Comparison of ENCODE assay signal across 25 cellular contexts in the genomic region with DNA sequence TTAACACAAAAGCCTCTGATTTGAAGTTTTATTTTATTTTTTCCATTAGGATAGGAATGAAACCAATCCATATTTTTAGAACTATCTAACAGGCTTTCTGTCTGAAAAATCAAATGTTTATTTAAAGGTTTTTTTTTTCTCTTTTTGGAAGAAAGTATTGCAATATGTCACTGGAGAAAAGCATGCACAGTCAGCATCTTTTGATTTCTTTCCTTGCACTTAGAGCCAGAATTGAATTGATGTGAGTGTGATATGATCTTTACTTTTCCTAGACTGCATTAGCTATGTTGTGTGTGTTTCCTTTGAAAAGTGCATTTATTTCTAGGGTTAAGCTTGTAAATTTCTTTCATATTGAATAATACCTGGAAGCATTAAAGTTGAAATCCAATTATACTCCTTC.
DNase-seq lines count a peak whose midpoint lies in the region; ATAC-seq, FAIRE-seq and TF ChIP-seq lines count a peak whose summit lies in the region.
"Had no signal": no experiment of that assay in that cellular context is flagged by ENCODE, and none has a peak within 500 bp of the region (broad histone marks: within the 10 kb centered on the region; RNA-seq: fewer than 3 reads in every experiment).

No MANE protein-coding gene starts in this region.

- no peak overlapping the region for H2BK120ac ChIP-seq in H1 (replicated peaks; ENCODE audit: low read depth, low read length)

- POLR2A ChIA-PET in A549 (lab: Yijun Ruan, JAX) = no interaction called here
- POLR2A ChIA-PET in H1 (lab: Charles Lee; ENCODE audit: partially characterized antibody) = no interaction called here

- H3K9me2 ChIP-seq in MM.1S (replicated peaks; ENCODE audit: insufficient read depth, low read length) = no peaks in the 10 kb centered on the region

- TF ChIP-seq EP300 in A549 (IDR thresholded peaks at IDR 0.05) (no peak), H1 (IDR thresholded peaks at IDR 0.05; ENCODE audit: borderline replicate concordance in 1 of 2, low read depth in 2 of 2, low read length in 2 of 2) (no peak)

- H3K4me2 ChIP-seq in A549 = no peak overlapping the region
- H3K4me2 ChIP-seq in H1 (ENCODE audit: insufficient read depth in 1 of 2, low read depth in 2 of 2, low read length in 2 of 2) = no peak overlapping the region
- H3K4me2 ChIP-seq in MM.1S (ENCODE audit: low read depth, low read length) = no peak overlapping the region
- H3K4me2 ChIP-seq: BLaER1 treated with 17β-estradiol and CSF1 and Interleukin-3, amounts not matched to agents 10 nM and 100 nM; GM23338 had no signal

- H3K27ac ChIP-seq in A549 (no peak overlapping the region), SK-N-MC (no peak overlapping the region), H1 (ENCODE audit: low read depth, low read length) (no peak overlapping the region), colonic mucosa (no peak overlapping the region), MM.1S (ENCODE audit: low read length) (no peak overlapping the region)
- H3K27ac ChIP-seq: 22Rv1; BLaER1 treated with 17β-estradiol and CSF1 and Interleukin-3, amounts not matched to agents 10 nM and 100 nM had no signal

- H3K27me3 Mint-ChIP-seq in nephron (ENCODE audit: low read depth) = no peaks in the 10 kb centered on the region
- H3K27me3 Mint-ChIP-seq: CD4-positive, alpha-beta T cell; CD8-positive, alpha-beta memory T cell had no signal

- H4K91ac ChIP-seq in H1 (replicated peaks; ENCODE audit: insufficient read length, low read length) = no peak overlapping the region

- H4K20me1 ChIP-seq in H1 (replicated peaks in 1 of 2; ENCODE audit: control insufficient read depth in 1 of 2, insufficient read depth in 2 of 2, low read length in 2 of 2) (no peaks in the 10 kb centered on the region), MM.1S (ENCODE audit: insufficient read depth, low read length) (no peaks in the 10 kb centered on the region)
- H4K20me1 ChIP-seq: BLaER1 treated with 17β-estradiol and CSF1 and Interleukin-3, amounts not matched to agents 10 nM and 100 nM had no signal

- no peak overlapping the region for H3K9ac ChIP-seq in SK-N-MC (ENCODE audit: insufficient read length)
- peak overlapping the region in 1 of 4 experiments; percentile 34; a peak in 1 of 7 replicates for H3K9ac ChIP-seq in H1 (replicated peaks in 1 of 4; ENCODE audit: extremely low read depth in 1 of 4, low read depth in 3 of 4, low read length in 3 of 4)
- no peak overlapping the region for H3K9ac ChIP-seq in colonic mucosa (ENCODE audit: low read depth in 2 of 2, low read length in 2 of 2)
- no peak overlapping the region for H3K9ac ChIP-seq in MM.1S (ENCODE audit: low read length)
- H3K9ac ChIP-seq: BLaER1 treated with 17β-estradiol and CSF1 and Interleukin-3, amounts not matched to agents 10 nM and 100 nM had no signal

- H3K9me3 ChIP-seq in A549 = no peaks in the 10 kb centered on the region
- H3K9me3 ChIP-seq in SK-N-MC (ENCODE audit: low read depth, low read length) = no peaks in the 10 kb centered on the region
- no peaks in the 10 kb centered on the region for H3K9me3 ChIP-seq in H1 (ENCODE audit: insufficient read depth in 2 of 2, low read depth in 1 of 2, low read length in 1 of 2)
- no peaks in the 10 kb centered on the region for H3K9me3 ChIP-seq in colonic mucosa
- H3K9me3 ChIP-seq in MM.1S (replicated peaks; ENCODE audit: insufficient read depth, low read length) = no peaks in the 10 kb centered on the region
- H3K9me3 ChIP-seq: BE2C; BLaER1 treated with 17β-estradiol and CSF1 and Interleukin-3, amounts not matched to agents 10 nM and 100 nM; HAP-1 had no signal

- H3K27me3 ChIP-seq in H1 (replicated peaks in 1 of 4; ENCODE audit: control insufficient read depth in 3 of 4, extremely low read depth in 1 of 4, insufficient read depth in 3 of 4, low read length in 3 of 4) (no peaks in the 10 kb centered on the region), colonic mucosa (no peaks in the 10 kb centered on the region), MM.1S (replicated peaks; ENCODE audit: insufficient read depth, low read length) (no peaks in the 10 kb centered on the region)
- H3K27me3 ChIP-seq: BE2C; BLaER1 treated with 17β-estradiol and CSF1 and Interleukin-3, amounts not matched to agents 10 nM and 100 nM had no signal

- H3K4me3 ChIP-seq in A549 = no peak overlapping the region
- H3K4me3 ChIP-seq in SK-N-MC = peak overlapping the region; percentile 8; the same call in 1 of the 2 replicates
- no peak overlapping the region for H3K4me3 ChIP-seq in H1 (ENCODE audit: extremely low read depth in 1 of 4, insufficient read depth in 2 of 4, low read depth in 3 of 4, low read length in 4 of 4)
- no peak overlapping the region for H3K4me3 ChIP-seq in colonic mucosa
- no peak overlapping the region for H3K4me3 ChIP-seq in MM.1S (ENCODE audit: low read length)
- H3K4me3 ChIP-seq: BLaER1 treated with 17β-estradiol and CSF1 and Interleukin-3, amounts not matched to agents 10 nM and 100 nM; GM12878; GM23338; HAP-1 had no signal

- H2BK15ac ChIP-seq in H1 (ENCODE audit: low read length) = no peak overlapping the region

- no peak overlapping the region for H2AK5ac ChIP-seq in H1 (ENCODE audit: low read depth, low read length)

- no peaks in the 10 kb centered on the region for H3K23me2 ChIP-seq in H1 (ENCODE audit: low read depth, low read length)

- no peak overlapping the region for H2BK12ac ChIP-seq in H1 (ENCODE audit: low read depth, low read length)

- H3K36me3 ChIP-seq in SK-N-MC (ENCODE audit: insufficient read depth, low read length) = no peaks in the 10 kb centered on the region
- H3K36me3 ChIP-seq in H1 (ENCODE audit: control insufficient read depth in 2 of 4, insufficient read depth in 4 of 4, low read length in 3 of 4) = no peaks in the 10 kb centered on the region
- H3K36me3 ChIP-seq in colonic mucosa = no peaks in the 10 kb centered on the region
- no peaks in the 10 kb centered on the region for H3K36me3 ChIP-seq in MM.1S (replicated peaks; ENCODE audit: insufficient read depth, low read length)
- H3K36me3 ChIP-seq: BE2C; BLaER1 treated with 17β-estradiol and CSF1 and Interleukin-3, amounts not matched to agents 10 nM and 100 nM; HAP-1 had no signal

- intact Hi-C loops in colonic mucosa (cut with DNase I) = no loop called here

- no peak overlapping the region for H4K8ac ChIP-seq in H1 (ENCODE audit: extremely low read depth, insufficient read depth, low read length)

- DNase-seq in A549 (ENCODE audit: low read depth in 1 of 2, low spot score in 1 of 2) (no peak), SK-N-MC (ENCODE audit: low read depth, low spot score) (no peak), H1 (ENCODE audit: low read depth in 1 of 2, low spot score in 2 of 2) (no peak), colonic mucosa (no peak), MM.1S (no peak)
- DNase-seq: ACHN; AML-193; BE2C; CD4-positive, alpha-beta T cell; CD8-positive, alpha-beta memory T cell; DMS 273 treated with DMSO at 0.1 percent for 48 hours; DMS79; EL; GDM1; HFFc6 had no signal

- CTCF ChIA-PET in A549 (lab: Yijun Ruan, JAX) (interaction anchor here (0.7 kb wide), 1 partner anchor 434 kb away, joined by 3 read pairs; no protein-coding TSS in a partner anchor), H1 (lab: Charles Lee; ENCODE audit: partially characterized antibody) (interaction anchor here (1.6 kb wide), 1 partner anchor 8 kb away, joined by 6 read pairs; no protein-coding TSS in a partner anchor)

- no peaks in the 10 kb centered on the region for H3K9me3 Mint-ChIP-seq in nephron
- H3K9me3 Mint-ChIP-seq: CD14-positive monocyte, GM23338 had no signal

- H3K4me1 ChIP-seq in A549 = no peaks in the 10 kb centered on the region
- H3K4me1 ChIP-seq in H1 (replicated peaks in 1 of 4; ENCODE audit: control insufficient read depth in 3 of 4, insufficient read depth in 4 of 4, low read length in 3 of 4) = peaks cover 0 to 3% (median under 1%) of the 10 kb centered on the region in 4 experiments; a peak in 2 of 7 replicates
- no peaks in the 10 kb centered on the region for H3K4me1 ChIP-seq in colonic mucosa
- H3K4me1 ChIP-seq in MM.1S (ENCODE audit: low read length) = peaks cover 27% of the 10 kb centered on the region
- H3K4me1 ChIP-seq: BE2C had no signal

- TF ChIP-seq RAD21 in A549 (conservative IDR thresholded peaks at IDR 0.05 in 1 of 2, IDR thresholded peaks at IDR 0.05 in 1 of 2) = no peak
- no peak for TF ChIP-seq RAD21 in H1 (IDR thresholded peaks at IDR 0.05 in 1 of 2, conservative IDR thresholded peaks at IDR 0.05 in 1 of 2; ENCODE audit: low read depth in 2 of 2, low read length in 2 of 2)

- TF ChIP-seq POLR2A in A549 (IDR thresholded peaks at IDR 0.05; ENCODE audit: low read length) (no peak), H1 (IDR thresholded peaks at IDR 0.05; ENCODE audit: control extremely low read depth in 1 of 2, low read depth in 2 of 2, low read length in 2 of 2) (no peak)

- no peak overlapping the region for H3K18ac ChIP-seq in H1 (ENCODE audit: extremely low read depth, low read length)

- H2BK5ac ChIP-seq in H1 (ENCODE audit: low read depth, low read length) = no peak overlapping the region

- H3K14ac ChIP-seq in H1 (ENCODE audit: insufficient read length) = no peak overlapping the region

- no peak overlapping the region for H4K5ac ChIP-seq in H1 (ENCODE audit: insufficient read length, low read depth, low read length)

- H3K4ac ChIP-seq in H1 (replicated peaks; ENCODE audit: insufficient read length, low read depth, low read length) = no peak overlapping the region

- H3K36me3 Mint-ChIP-seq in nephron (ENCODE audit: low read depth) = peaks cover 7% of the 10 kb centered on the region
- H3K36me3 Mint-ChIP-seq: CD14-positive monocyte; CD8-positive, alpha-beta memory T cell had no signal

- peaks cover 8% of the 10 kb centered on the region for H3F3A ChIP-seq in MM.1S (ENCODE audit: insufficient read depth, low read length)

- no peak overlapping the region for H3K4me3 Mint-ChIP-seq in nephron
- H3K4me3 Mint-ChIP-seq: CD14-positive monocyte; CD4-positive, alpha-beta T cell; CD8-positive, alpha-beta memory T cell; GM23338; HFFc6 had no signal

- no peak overlapping the region for H2AFZ ChIP-seq in H1 (ENCODE audit: low read length)
- H2AFZ ChIP-seq in MM.1S (ENCODE audit: low read length) = no peak overlapping the region
- H2AFZ ChIP-seq: GM23338 had no signal

- FAIRE-seq in A549 (lab: Jason Lieb, UNC) = no peak
- FAIRE-seq in H1 (lab: Jason Lieb, UNC) = no peak
- FAIRE-seq: A204.1, GM12878, H54 had no signal

- H3K79me2 ChIP-seq in H1 (ENCODE audit: control insufficient read depth in 1 of 2, insufficient read depth in 2 of 2, low read length in 2 of 2) (no peaks in the 10 kb centered on the region), MM.1S (ENCODE audit: low read length) (no peaks in the 10 kb centered on the region)

- no peak for TF ChIP-seq CTCF in A549 (IDR thresholded peaks at IDR 0.05)
- TF ChIP-seq CTCF in H1 (IDR thresholded peaks at IDR 0.05; ENCODE audit: control extremely low read depth in 1 of 3, insufficient read depth in 1 of 3, low read depth in 1 of 3, low read length in 3 of 3) = no peak
- TF ChIP-seq CTCF in nephron (IDR thresholded peaks at IDR 0.05; ENCODE audit: unreplicated experiment in 3 of 3) = no peak
- TF ChIP-seq CTCF in colonic mucosa (IDR thresholded peaks at IDR 0.05) = no peak
- TF ChIP-seq CTCF in MM.1S (IDR thresholded peaks at IDR 0.05; ENCODE audit: low read length) = no peak

- peaks cover 20% of the 10 kb centered on the region for H3K4me1 Mint-ChIP-seq in nephron
- H3K4me1 Mint-ChIP-seq: CD14-positive monocyte; CD8-positive, alpha-beta memory T cell had no signal

- H3K23ac ChIP-seq in H1 (ENCODE audit: insufficient read length) = no peak overlapping the region

- H2BK20ac ChIP-seq in H1 (ENCODE audit: low read length) = no peak overlapping the region

- peak overlapping the region in 2 of 3 experiments; percentile 1 to 5 for H3K27ac Mint-ChIP-seq in nephron
- H3K27ac Mint-ChIP-seq: CD14-positive monocyte; CD4-positive, alpha-beta T cell; CD8-positive, alpha-beta memory T cell; GM23338; HFFc6 had no signal

- no peak overlapping the region for H3K56ac ChIP-seq in H1 (replicated peaks; ENCODE audit: insufficient read length, low read depth, low read length)

- H3K79me1 ChIP-seq in H1 (ENCODE audit: low read depth, low read length) = no peaks in the 10 kb centered on the region

- no peak for ATAC-seq in A549
- ATAC-seq in HG03196 (IDR thresholded peaks at IDR 0.05; ENCODE audit: unreplicated experiment) = no peak
- ATAC-seq: GM12878, GM23338 had no signal

Comparison
In these comparisons a context has a peak if more than half of its experiments do, and no peak if none do; other contexts are left out.
1. Of the 18 proteins assayed by ChIP-seq in both H1 and A549: peak only in H1: none; only in A549: none; in both: MAFK; in neither: 17.